Comparison of ENCODE assay signal across 13 cellular contexts in genomic region chr9:4229252-4229651, GRCh38.
"Had no signal": no experiment of that assay in that cellular context is flagged by ENCODE, and none has a peak within 500 bp of the region (broad histone marks: within the 10 kb centered on the region; RNA-seq: fewer than 3 reads in every experiment).

No MANE protein-coding gene starts in this region.

- H3K36me3 Mint-ChIP-seq: immature natural killer cell had no signal

- H3K9me3 ChIP-seq: esophagus muscularis mucosa, psoas muscle, testis had no signal

- DNase-seq: activated CD4-positive, alpha-beta T cell treated with anti-CD3 and anti-CD28 coated beads, Interleukin-2, amount 10 ng/mL, durations not matched to agents 7 days and 5 days; activated naive CD4-positive, alpha-beta T cell treated with Interleukin-2 at 50 U/mL for 16 hours; dorsolateral prefrontal cortex; immature natural killer cell; psoas muscle; stomach; T-helper 9 cell had no signal

- H3K4me1 Mint-ChIP-seq: activated CD4-positive, alpha-beta T cell treated with anti-CD3 and anti-CD28 coated beads, Interleukin-2, amount 10 ng/mL, durations not matched to agents 7 days and 5 days; immature natural killer cell had no signal

- H3K4me3 Mint-ChIP-seq: activated CD4-positive, alpha-beta T cell treated with anti-CD3 and anti-CD28 coated beads, Interleukin-2, amount 10 ng/mL, durations not matched to agents 7 days and 5 days; activated T-helper 1 cell treated with anti-CD3 and anti-CD28 coated beads, Interleukin-12 subunit alpha, Interleukin-12 subunit beta, Interleukin-2, Interleukin-4 antibody, amounts not matched to agents 30 ng/mL and 10 ng/mL and 1 ng/mL, durations not matched to agents 14 hours and 24 hours and 36 hours; immature natural killer cell; naive thymus-derived CD4-positive, alpha-beta T cell had no signal

- H3K4me1 ChIP-seq: psoas muscle had no signal

- H3K27me3 ChIP-seq: cardiac muscle cell, dorsolateral prefrontal cortex, esophagus muscularis mucosa, stomach, testis had no signal

- H3K4me3 ChIP-seq: cardiac muscle cell, dorsolateral prefrontal cortex, esophagus muscularis mucosa, psoas muscle, stomach, testis had no signal

- H3K36me3 ChIP-seq: cardiac muscle cell, esophagus muscularis mucosa, stomach had no signal

- H3K27me3 Mint-ChIP-seq: activated CD4-positive, alpha-beta T cell treated with anti-CD3 and anti-CD28 coated beads, Interleukin-2, amount 10 ng/mL, durations not matched to agents 7 days and 5 days had no signal

- H3K27ac ChIP-seq: cardiac muscle cell, esophagus muscularis mucosa, psoas muscle, stomach, testis had no signal

- FAIRE-seq: endometrium had no signal

- H3K9me3 Mint-ChIP-seq: activated T-helper 1 cell treated with anti-CD3 and anti-CD28 coated beads, Interleukin-12 subunit alpha, Interleukin-12 subunit beta, Interleukin-2, Interleukin-4 antibody, amounts not matched to agents 30 ng/mL and 10 ng/mL and 1 ng/mL, durations not matched to agents 14 hours and 24 hours and 36 hours; immature natural killer cell had no signal
